In the genomic region with DNA sequence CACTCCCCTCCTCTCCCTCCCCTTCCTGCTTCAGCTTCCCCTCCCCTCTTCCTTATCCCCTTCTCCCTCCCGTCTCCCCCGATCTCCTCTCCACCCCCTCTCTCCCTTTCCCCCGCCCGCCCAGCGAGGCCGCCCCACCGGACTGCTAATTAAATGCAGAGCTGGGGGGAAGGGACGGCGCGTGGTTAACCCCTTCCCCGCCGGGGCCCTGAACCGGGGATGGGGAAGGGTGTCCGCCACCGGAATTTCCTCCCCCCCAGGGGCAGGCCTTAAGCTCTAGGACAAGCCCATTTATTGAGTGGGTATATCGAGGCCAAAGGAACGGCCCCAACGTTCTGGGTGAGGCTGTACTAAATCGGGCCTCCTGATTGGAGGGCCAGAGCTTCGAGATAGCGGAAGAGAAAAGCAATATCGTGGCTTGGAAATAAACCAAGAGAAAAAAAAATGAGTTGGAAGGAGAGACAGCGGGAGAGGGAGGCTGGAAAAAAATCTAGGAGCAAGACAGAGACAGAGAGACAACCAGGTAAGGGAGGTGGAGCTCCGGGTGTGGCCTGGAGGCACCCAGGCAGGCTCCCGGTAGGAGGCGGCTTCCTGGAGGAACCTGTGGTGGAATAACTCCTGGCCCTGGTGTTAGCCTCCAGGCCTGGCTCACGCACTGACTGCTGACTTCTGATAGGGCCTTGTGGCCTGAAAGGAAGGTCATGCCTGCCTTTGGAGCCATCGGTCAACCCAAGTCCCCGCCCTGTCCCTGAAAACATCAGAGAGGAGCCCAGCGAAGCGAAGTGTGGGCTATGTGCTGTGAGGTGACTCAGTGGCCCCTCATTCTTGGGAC, we compare ENCODE assay signal across 1 cellular context.
TF ChIP-seq lines count a peak whose summit lies in the region.

No MANE protein-coding gene starts in this region.

TF ChIP-seq in K562, 482 proteins besides CTCF, POLR2A, EP300 and RAD21 (continued from another document and continues in another):
- peak; percentile 34; the same call in 1 of the 2 replicates for TF ChIP-seq ETS1 (conservative IDR thresholded peaks at IDR 0.05; ENCODE audit: control insufficient read depth, low read depth, low read length)
- TF ChIP-seq CHD2 (IDR thresholded peaks at IDR 0.05; ENCODE audit: low read depth, low read length) = no peak
- TF ChIP-seq, protein P1, sequence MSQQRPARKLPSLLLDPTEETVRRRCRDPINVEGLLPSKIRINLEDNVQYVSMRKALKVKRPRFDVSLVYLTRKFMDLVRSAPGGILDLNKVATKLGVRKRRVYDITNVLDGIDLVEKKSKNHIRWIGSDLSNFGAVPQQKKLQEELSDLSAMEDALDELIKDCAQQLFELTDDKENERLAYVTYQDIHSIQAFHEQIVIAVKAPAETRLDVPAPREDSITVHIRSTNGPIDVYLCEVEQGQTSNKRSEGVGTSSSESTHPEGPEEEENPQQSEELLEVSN (IDR thresholded peaks at IDR 0.05; ENCODE audit: borderline replicate concordance in 1 of 2, extremely low read depth in 1 of 2, insufficient read depth in 1 of 2, insufficient read length in 1 of 2, low read depth in 1 of 2, low read length in 1 of 2, poor library complexity in 1 of 2, severe bottlenecking in 1 of 2) = peak in 1 of 2 experiments; percentile 39
- TF ChIP-seq NFIX (CRISPR knock-in tag; IDR thresholded peaks at IDR 0.05; ENCODE audit: low read depth) = no peak
- no peak for TF ChIP-seq ZNF282 (CRISPR knock-in tag; IDR thresholded peaks at IDR 0.05)
- TF ChIP-seq CC2D1A (IDR thresholded peaks at IDR 0.05) = peak; percentile 43; the same call in 1 of the 2 replicates
- no peak for TF ChIP-seq KLF13 (tag; IDR thresholded peaks at IDR 0.05; ENCODE audit: borderline replicate concordance, low read depth)
- TF ChIP-seq, protein P2, sequence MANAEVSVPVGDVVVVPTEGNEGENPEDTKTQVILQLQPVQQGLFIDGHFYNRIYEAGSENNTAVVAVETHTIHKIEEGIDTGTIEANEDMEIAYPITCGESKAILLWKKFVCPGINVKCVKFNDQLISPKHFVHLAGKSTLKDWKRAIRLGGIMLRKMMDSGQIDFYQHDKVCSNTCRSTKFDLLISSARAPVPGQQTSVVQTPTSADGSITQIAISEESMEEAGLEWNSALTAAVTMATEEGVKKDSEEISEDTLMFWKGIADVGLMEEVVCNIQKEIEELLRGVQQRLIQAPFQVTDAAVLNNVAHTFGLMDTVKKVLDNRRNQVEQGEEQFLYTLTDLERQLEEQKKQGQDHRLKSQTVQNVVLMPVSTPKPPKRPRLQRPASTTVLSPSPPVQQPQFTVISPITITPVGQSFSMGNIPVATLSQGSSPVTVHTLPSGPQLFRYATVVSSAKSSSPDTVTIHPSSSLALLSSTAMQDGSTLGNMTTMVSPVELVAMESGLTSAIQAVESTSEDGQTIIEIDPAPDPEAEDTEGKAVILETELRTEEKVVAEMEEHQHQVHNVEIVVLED (CRISPR knock-in tag; IDR thresholded peaks at IDR 0.05) = no peak
- TF ChIP-seq SREBF1 (IDR thresholded peaks at IDR 0.05; ENCODE audit: borderline replicate concordance, low read depth, low read length) = no peak
- peak; percentile 63 for TF ChIP-seq POLR2G (IDR thresholded peaks at IDR 0.05; ENCODE audit: low read depth, low read length)
- no peak for TF ChIP-seq KLF10 (CRISPR knock-in tag; IDR thresholded peaks at IDR 0.05)
- TF ChIP-seq DACH1 (IDR thresholded peaks at IDR 0.05; ENCODE audit: partially characterized antibody) = no peak
- peak; percentile 30; the same call in 1 of the 2 replicates for TF ChIP-seq TEAD2 (tag; IDR thresholded peaks at IDR 0.05)
- TF ChIP-seq FOXA1 (IDR thresholded peaks at IDR 0.05; ENCODE audit: borderline replicate concordance) = no peak
- TF ChIP-seq NFRKB (IDR thresholded peaks at IDR 0.05; ENCODE audit: low read depth) = peak; percentile 35; the same call in 1 of the 2 replicates
- TF ChIP-seq BMI1 (IDR thresholded peaks at IDR 0.05; ENCODE audit: low read length) = no peak
- peak; percentile 51 for TF ChIP-seq FOXM1 (IDR thresholded peaks at IDR 0.05; ENCODE audit: low read depth)
- no peak for TF ChIP-seq FOXM1 (CRISPR knock-in tag; IDR thresholded peaks at IDR 0.05; ENCODE audit: low read depth)
- TF ChIP-seq PHF8 (IDR thresholded peaks at IDR 0.05; ENCODE audit: borderline replicate concordance, low read length) = no peak
- peak in 1 of 2 experiments; percentile 63; a peak in 3 of 4 replicates for TF ChIP-seq RCOR1 (IDR thresholded peaks at IDR 0.05; ENCODE audit: borderline replicate concordance in 1 of 2, low read depth in 2 of 2, low read length in 2 of 2)
- TF ChIP-seq RFX1 (IDR thresholded peaks at IDR 0.05) = no peak
- TF ChIP-seq NCOA1 (IDR thresholded peaks at IDR 0.05; ENCODE audit: low read depth) = 0 out of 2 replicates have a peak, but pooled peaks have one; percentile 44
- no peak for TF ChIP-seq AFF1 (IDR thresholded peaks at IDR 0.05; ENCODE audit: low read depth in 1 of 2, partially characterized antibody in 2 of 2)
- TF ChIP-seq KLF1 (tag; IDR thresholded peaks at IDR 0.05) = no peak
- peak; percentile 53 for TF ChIP-seq CREM (IDR thresholded peaks at IDR 0.05; ENCODE audit: low read depth)
- no peak for TF ChIP-seq BACH1 (tag; IDR thresholded peaks at IDR 0.05)
- no peak for TF ChIP-seq XRCC3 (IDR thresholded peaks at IDR 0.05)
- no peak for TF ChIP-seq HMGN3 (IDR thresholded peaks at IDR 0.05; ENCODE audit: borderline replicate concordance, extremely low read depth, insufficient read length, low read depth, low read length)
- no peak for TF ChIP-seq DDX20 (tag; IDR thresholded peaks at IDR 0.05; ENCODE audit: low read depth)
- TF ChIP-seq PYGO2 (tag; IDR thresholded peaks at IDR 0.05) = no peak
- TF ChIP-seq, protein P3, sequence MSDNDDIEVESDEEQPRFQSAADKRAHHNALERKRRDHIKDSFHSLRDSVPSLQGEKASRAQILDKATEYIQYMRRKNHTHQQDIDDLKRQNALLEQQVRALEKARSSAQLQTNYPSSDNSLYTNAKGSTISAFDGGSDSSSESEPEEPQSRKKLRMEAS (CRISPR knock-in tag; IDR thresholded peaks at IDR 0.05) = peak; percentile 83
- no peak for TF ChIP-seq ZSCAN32 (CRISPR knock-in tag; IDR thresholded peaks at IDR 0.05)
- no peak for TF ChIP-seq CBX2 (IDR thresholded peaks at IDR 0.05; ENCODE audit: insufficient read depth, low read length, poor library complexity, severe bottlenecking)
- no peak for TF ChIP-seq U2AF1 (optimal IDR thresholded peaks at IDR 0.05; ENCODE audit: low read depth, low read length)
- TF ChIP-seq, protein P4, sequence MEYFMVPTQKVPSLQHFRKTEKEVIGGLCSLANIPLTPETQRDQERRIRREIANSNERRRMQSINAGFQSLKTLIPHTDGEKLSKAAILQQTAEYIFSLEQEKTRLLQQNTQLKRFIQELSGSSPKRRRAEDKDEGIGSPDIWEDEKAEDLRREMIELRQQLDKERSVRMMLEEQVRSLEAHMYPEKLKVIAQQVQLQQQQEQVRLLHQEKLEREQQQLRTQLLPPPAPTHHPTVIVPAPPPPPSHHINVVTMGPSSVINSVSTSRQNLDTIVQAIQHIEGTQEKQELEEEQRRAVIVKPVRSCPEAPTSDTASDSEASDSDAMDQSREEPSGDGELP (CRISPR knock-in tag; IDR thresholded peaks at IDR 0.05; ENCODE audit: borderline replicate concordance) = peak; percentile 67
- no peak for TF ChIP-seq PHTF2 (CRISPR knock-in tag; IDR thresholded peaks at IDR 0.05)
- no peak for TF ChIP-seq SAFB2 (IDR thresholded peaks at IDR 0.05; ENCODE audit: borderline replicate concordance, low read depth, low read length, severe bottlenecking)
- TF ChIP-seq UBTF (IDR thresholded peaks at IDR 0.05; ENCODE audit: borderline replicate concordance in 1 of 2, low read depth in 2 of 2, low read length in 2 of 2) = peak in 1 of 2 experiments; percentile 23; a peak in 1 of 4 replicates
- TF ChIP-seq CREBBP (IDR thresholded peaks at IDR 0.05; ENCODE audit: low read depth, low read length) = no peak
- TF ChIP-seq CHCHD3 (CRISPR knock-in tag; IDR thresholded peaks at IDR 0.05) = no peak
- peak; percentile 97 for TF ChIP-seq ZNF436 (CRISPR knock-in tag; IDR thresholded peaks at IDR 0.05)
- TF ChIP-seq TAL1 (IDR thresholded peaks at IDR 0.05) = peak; percentile 28; the same call in 1 of the 2 replicates
- TF ChIP-seq RFX5 (IDR thresholded peaks at IDR 0.05; ENCODE audit: low read depth, low read length) = no peak
- TF ChIP-seq RREB1 (CRISPR knock-in tag; IDR thresholded peaks at IDR 0.05) = no peak
- TF ChIP-seq HNRNPUL1 (IDR thresholded peaks at IDR 0.05; ENCODE audit: low read length) = no peak
